ENCODE assay signal across 8 cellular contexts in genomic region chr1:88983791-88984552, GRCh38. TPM values are rescaled to one million over a fixed set of nuclear protein-coding genes. Genes with fewer than 3 reads are reported as not detected.
DNase-seq lines count a peak whose midpoint lies in the region; ATAC-seq and TF ChIP-seq lines count a peak whose summit lies in the region.

No MANE protein-coding gene starts in this region.

- H3K9me3 Mint-ChIP-seq in activated naive CD4-positive, alpha-beta T cell treated with anti-CD3 and anti-CD28 coated beads, Interleukin-2, amount 10 ng/mL, durations not matched to agents 7 days and 5 days, result no peaks in the 10 kb centered on the region

- DNase-seq in D341Med (ENCODE audit: low spot score) (peak; percentile 46), H7 (peak; percentile 38), NCI-H510A treated with DMSO at 0.1 percent for 48 hours (lab: John Stamatoyannopoulos, UW) (peak; percentile 84), psoas muscle (no peak), DMS153 (lab: John Stamatoyannopoulos, UW) (no peak)
- peak; percentile 49 for DNase-seq in activated naive CD4-positive, alpha-beta T cell treated with anti-CD3 and anti-CD28 coated beads, Interleukin-2, amount 10 ng/mL, durations not matched to agents 7 days and 5 days

- H3K4me3 ChIP-seq in H7 (ENCODE audit: insufficient read depth, low read depth, low read length) (no peak overlapping the region), gastroesophageal sphincter (no peak overlapping the region), psoas muscle (peak overlapping the region; percentile 39)

- H3K4me1 ChIP-seq in gastroesophageal sphincter (peaks cover 3 to 58% (median 15%) of the 10 kb centered on the region in 3 donors), psoas muscle (peaks cover 13% of the 10 kb centered on the region)

- WGBS in gastroesophageal sphincter (ENCODE audit: low coverage in 1 of 2), 2 donors, result 74 to 86% methylated on average over 15 to 16 of the region's 17 CpGs
- WGBS in psoas muscle, 3 donors, result 82 to 85% (median 83%) methylated on average over 17 of the region's 17 CpGs

- peak overlapping the region; percentile 15 for H3K4me3 Mint-ChIP-seq in activated naive CD4-positive, alpha-beta T cell treated with anti-CD3 and anti-CD28 coated beads, Interleukin-2, amount 10 ng/mL, durations not matched to agents 7 days and 5 days

- ATAC-seq in gastroesophageal sphincter (no peak), psoas muscle (peak in 2 of 4 donors; percentile 46 to 76), GM18909 (IDR thresholded peaks at IDR 0.05; ENCODE audit: poor library complexity, unreplicated experiment) (no peak)

- H3K36me3 Mint-ChIP-seq in activated naive CD4-positive, alpha-beta T cell treated with anti-CD3 and anti-CD28 coated beads, Interleukin-2, amount 10 ng/mL, durations not matched to agents 7 days and 5 days, result peaks cover 76% of the 10 kb centered on the region

- H3K9me3 ChIP-seq in gastroesophageal sphincter, result no peaks in the 10 kb centered on the region
- no peaks in the 10 kb centered on the region for H3K9me3 ChIP-seq in psoas muscle

- CTCF ChIA-PET in activated naive CD4-positive, alpha-beta T cell treated with anti-CD3 and anti-CD28 coated beads, Interleukin-2, amount 10 ng/mL, durations not matched to agents 7 days and 5 days (lab: Charles Lee), result interaction anchor here (0.8 to 2.8 kb wide), 18 partner anchors 9 to 472 kb away, joined by 3 to 23 read pairs (median 3); partner anchors contain the start of genes GBP1, GBP4 and GBP5

- peak overlapping the region; percentile 44 for H3K27ac Mint-ChIP-seq in activated naive CD4-positive, alpha-beta T cell treated with anti-CD3 and anti-CD28 coated beads, Interleukin-2, amount 10 ng/mL, durations not matched to agents 7 days and 5 days

- no peaks in the 10 kb centered on the region for H3K27me3 Mint-ChIP-seq in activated naive CD4-positive, alpha-beta T cell treated with anti-CD3 and anti-CD28 coated beads, Interleukin-2, amount 10 ng/mL, durations not matched to agents 7 days and 5 days

- intact Hi-C loops in psoas muscle (cut with DNase I), result no loop called here

- H3K36me3 ChIP-seq in H7 (replicated peaks; ENCODE audit: control insufficient read depth, insufficient read depth, low read length) (no peaks in the 10 kb centered on the region; the same call in 1 of the 2 replicates), gastroesophageal sphincter (peaks cover 2 to 34% of the 10 kb centered on the region in 2 donors), psoas muscle (ENCODE audit: insufficient read depth in 1 of 2, low read depth in 1 of 2) (peaks cover 0 to 33% of the 10 kb centered on the region in 2 donors)

- peak overlapping the region in 3 of 4 donors; percentile 45 to 48 (median 47) for H3K27ac ChIP-seq in gastroesophageal sphincter
- no peak overlapping the region for H3K27ac ChIP-seq in psoas muscle

- no peak for TF ChIP-seq EP300 in gastroesophageal sphincter (IDR thresholded peaks at IDR 0.05)

- TF ChIP-seq POLR2A in gastroesophageal sphincter (IDR thresholded peaks at IDR 0.05), result no peak

- H3K27me3 ChIP-seq in H7 (ENCODE audit: control insufficient read depth, insufficient read depth, low read length) (no peaks in the 10 kb centered on the region), gastroesophageal sphincter (no peaks in the 10 kb centered on the region), psoas muscle (ENCODE audit: insufficient read depth in 3 of 3, low read length in 2 of 3) (no peaks in the 10 kb centered on the region)

- peak; percentile 53 to 74 (median 67) for TF ChIP-seq CTCF in gastroesophageal sphincter (IDR thresholded peaks at IDR 0.05)
- TF ChIP-seq CTCF in psoas muscle (IDR thresholded peaks at IDR 0.05), result peak; percentile 57

- peaks cover 75% of the 10 kb centered on the region for H3K4me1 Mint-ChIP-seq in activated naive CD4-positive, alpha-beta T cell treated with anti-CD3 and anti-CD28 coated beads, Interleukin-2, amount 10 ng/mL, durations not matched to agents 7 days and 5 days

RNA-seq across cellular contexts. Expression of gene KYAT3, which starts 8.5 kb away (rescaled TPM):
- 33.7 and 45.9 TPM in 2 replicates for total RNA-seq in H7 (2014; rRNA removed; shearing (Covaris generic))
- total RNA-seq in gastroesophageal sphincter (10 to 100 TPM; 20.0 to 30.4 (median 24.9) TPM), psoas muscle (1 to 10 TPM; 5.7 to 6.7 (median 6.2) TPM)
- polyA plus RNA-seq in psoas muscle, result 1 to 10 TPM; 3.8 to 7.6 (median 4.6) TPM

RNA-seq across cellular contexts. Expression of gene RBMXL1, which starts 8.5 kb away (rescaled TPM):
- 10.7 and 12.2 TPM in 2 replicates for total RNA-seq in H7 (2014; rRNA removed; shearing (Covaris generic))
- total RNA-seq in gastroesophageal sphincter (10 to 100 TPM; 16.1 to 38.3 (median 20.1) TPM), psoas muscle (1 to 10 TPM; 5.0 to 7.2 (median 6.4) TPM)
- 1 to 10 TPM; 2.3 to 5.3 (median 4.1) TPM for polyA plus RNA-seq in psoas muscle

RNA-seq across cellular contexts. Expression of gene GBP3, which starts 38.7 kb away (rescaled TPM):
- total RNA-seq in H7 (2014; rRNA removed; shearing (Covaris generic)), result not detected in 2 replicates
- total RNA-seq in gastroesophageal sphincter, result 10 to 100 TPM in 3 of 4 donors, 1 to 10 TPM in 1; 8.6 to 26.5 (median 20.7) TPM
- total RNA-seq in psoas muscle, result 1 to 10 TPM; 1.4 to 5.3 (median 2.0) TPM
- 1 to 10 TPM in 2 of 3 donors, under 1 TPM in 1; 0.56 to 1.4 (median 1.2) TPM for polyA plus RNA-seq in psoas muscle

Comparison
In these comparisons a context has a peak if more than half of its experiments do, and no peak if none do; other contexts are left out.
1. DNase-seq: peak in D341Med (single experiment), H7 (single experiment), NCI-H510A treated with DMSO at 0.1 percent for 48 hours (single experiment) and activated naive CD4-positive, alpha-beta T cell treated with anti-CD3 and anti-CD28 coated beads, Interleukin-2, amount 10 ng/mL, durations not matched to agents 7 days and 5 days (single experiment); none in psoas muscle (0 of 2) and DMS153 (single experiment).